In genomic region chr2:144643537-144644336, GRCh38 we compare ENCODE assay signal across 31 cellular contexts.
DNase-seq lines count a peak whose midpoint lies in the region; TF ChIP-seq lines count a peak whose summit lies in the region.
"Had no signal": no experiment of that assay in that cellular context is flagged by ENCODE, and none has a peak within 500 bp of the region (broad histone marks: within the 10 kb centered on the region; RNA-seq: fewer than 3 reads in every experiment).

No MANE protein-coding gene starts in this region.

- intact Hi-C loops in CD14-positive monocyte (cut with micrococcal nuclease): no loop called here

- peaks cover 7% of the 10 kb centered on the region for H3K4me1 ChIP-seq in osteoblast (ENCODE audit: insufficient read depth, low read length)
- H3K4me1 ChIP-seq: esophagus muscularis mucosa, foreskin keratinocyte, stomach had no signal

- H3K27me3 Mint-ChIP-seq in CD14-positive monocyte (ENCODE audit: low read depth in 3 of 3): no peaks in the 10 kb centered on the region
- H3K27me3 Mint-ChIP-seq: B cell had no signal

- H3K9me3 ChIP-seq in osteoblast (ENCODE audit: low read depth, low read length): no peaks in the 10 kb centered on the region
- H3K9me3 ChIP-seq: esophagus muscularis mucosa, left ventricle myocardium inferior, stomach, thyroid gland had no signal

- no peak overlapping the region for H2AFZ ChIP-seq in osteoblast (ENCODE audit: low read length)

- no peak overlapping the region for H3K4me3 Mint-ChIP-seq in CD14-positive monocyte
- H3K4me3 Mint-ChIP-seq: activated naive CD4-positive, alpha-beta T cell treated with anti-CD3 and anti-CD28 coated beads for 36 hours; B cell; H9; naive thymus-derived CD4-positive, alpha-beta T cell; T-helper 2 cell treated with Interferon-gamma antibody and Interleukin-4, amounts not matched to agents 5 μg/mL and 100 μg/mL, for 36 hours had no signal

- H3K27me3 ChIP-seq in osteoblast (ENCODE audit: insufficient read depth, low read length): no peaks in the 10 kb centered on the region
- H3K27me3 ChIP-seq: cardiac muscle cell, esophagus muscularis mucosa, foreskin keratinocyte, stomach, thyroid gland had no signal

- CTCF ChIA-PET in GM10248 (lab: Yijun Ruan, JAX): no interaction called here

- H3K79me2 ChIP-seq in osteoblast (ENCODE audit: insufficient read depth, low read length): no peaks in the 10 kb centered on the region

- no peak for DNase-seq in CD14-positive monocyte (ENCODE audit: low spot score)
- peak; percentile 71 for DNase-seq in MV-4-11 (lab: John Stamatoyannopoulos, UW)
- peak; percentile 41 for DNase-seq in amniotic epithelial cell (ENCODE audit: low read depth)
- DNase-seq in islet precursor cell: peak; percentile 56
- no peak for DNase-seq in activated gamma-delta T cell treated with Interleukin-2 at 50 U/mL for 16 hours
- no peak for DNase-seq in GM10248 (ENCODE audit: extremely low spot score)
- DNase-seq in osteoblast (ENCODE audit: insufficient read length, low spot score, missing footprints): no peak
- DNase-seq in NCI-H1436 (lab: John Stamatoyannopoulos, UW): no peak
- DNase-seq: activated CD4-positive, alpha-beta T cell treated with anti-CD3 and anti-CD28 coated beads, Interleukin-2, amount 50 U/mL, for 1 hour; activated naive CD4-positive, alpha-beta T cell treated with anti-CD3 and anti-CD28 coated beads for 36 hours; activated T-cell treated with anti-CD3 and anti-CD28 coated beads, Interleukin-2, amount 50 U/mL, for 48 hours; amygdala; DMS153; foreskin keratinocyte; GF-D8; H9; left ventricle myocardium inferior; midbrain; MM.1S; naive thymus-derived CD4-positive, alpha-beta T cell; NCI-H1436 treated with DMSO at 0.1 percent for 48 hours; NCI-H446 treated with DMSO at 0.1 percent for 48 hours; occipital lobe; small intestine; stimulated activated CD4-positive, alpha-beta T cell treated with anti-CD3 and anti-CD28 coated beads, Interleukin-1b, Interleukin-23, amount 100 ng/mL, for 48 hours; stomach; thyroid gland had no signal

- H3K9me3 Mint-ChIP-seq in CD14-positive monocyte: peaks cover 0 to 6% (median 2%) of the 10 kb centered on the region in 7 donors
- H3K9me3 Mint-ChIP-seq: activated naive CD4-positive, alpha-beta T cell treated with anti-CD3 and anti-CD28 coated beads for 36 hours; T-helper 2 cell treated with Interferon-gamma antibody and Interleukin-4, amounts not matched to agents 5 μg/mL and 100 μg/mL, for 36 hours had no signal

- no peak overlapping the region for H3K4me2 ChIP-seq in osteoblast (ENCODE audit: insufficient read depth, low read length)

- H3K36me3 ChIP-seq in osteoblast (ENCODE audit: insufficient read depth, low read length): no peaks in the 10 kb centered on the region
- H3K36me3 ChIP-seq: cardiac muscle cell, esophagus muscularis mucosa, left ventricle myocardium inferior, stomach, thyroid gland had no signal

- no peaks in the 10 kb centered on the region for H4K20me1 ChIP-seq in osteoblast (ENCODE audit: insufficient read depth, low read length)

- peaks cover 0 to 10% of the 10 kb centered on the region in 2 donors for H3K36me3 Mint-ChIP-seq in CD14-positive monocyte

- H3K27ac ChIP-seq in osteoblast (ENCODE audit: low read depth, low read length): no peak overlapping the region
- H3K27ac ChIP-seq: cardiac muscle cell, esophagus muscularis mucosa, foreskin keratinocyte, left ventricle myocardium inferior, stomach, thyroid gland had no signal

- peak overlapping the region in 6 of 7 donors; percentile 21 to 69 (median 49) for H3K27ac Mint-ChIP-seq in CD14-positive monocyte
- H3K27ac Mint-ChIP-seq: activated naive CD4-positive, alpha-beta T cell treated with anti-CD3 and anti-CD28 coated beads for 36 hours; B cell; naive thymus-derived CD4-positive, alpha-beta T cell; T-helper 2 cell treated with Interferon-gamma antibody and Interleukin-4, amounts not matched to agents 5 μg/mL and 100 μg/mL, for 36 hours had no signal

- TF ChIP-seq CTCF in CD14-positive monocyte (IDR thresholded peaks at IDR 0.05) (no peak), GM10248 (IDR thresholded peaks at IDR 0.05; ENCODE audit: control extremely low read depth, extremely low read depth, low read depth, missing control alignments) (no peak), osteoblast (IDR thresholded peaks at IDR 0.05; ENCODE audit: extremely low read depth, low read depth, low read length) (no peak)

- POLR2A ChIA-PET in GM10248 (lab: Yijun Ruan, JAX): no interaction called here

- no peak overlapping the region for H3K4me3 ChIP-seq in osteoblast (ENCODE audit: insufficient read depth, low read length)
- H3K4me3 ChIP-seq: cardiac muscle cell, esophagus muscularis mucosa, left ventricle myocardium inferior, stomach, thyroid gland had no signal

- H3K4me1 Mint-ChIP-seq in CD14-positive monocyte: peaks cover 35% of the 10 kb centered on the region

Comparison
In these comparisons a context has a peak if more than half of its experiments do, and no peak if none do; other contexts are left out.
1. DNase-seq: peak in MV-4-11 (single experiment), amniotic epithelial cell (single experiment) and islet precursor cell (single experiment); none in CD14-positive monocyte (single experiment), activated gamma-delta T cell treated with Interleukin-2 at 50 U/mL for 16 hours (single experiment), GM10248 (single experiment), osteoblast (single experiment) and NCI-H1436 (single experiment).